ENCODE assay signal across 25 cellular contexts in the genomic region with DNA sequence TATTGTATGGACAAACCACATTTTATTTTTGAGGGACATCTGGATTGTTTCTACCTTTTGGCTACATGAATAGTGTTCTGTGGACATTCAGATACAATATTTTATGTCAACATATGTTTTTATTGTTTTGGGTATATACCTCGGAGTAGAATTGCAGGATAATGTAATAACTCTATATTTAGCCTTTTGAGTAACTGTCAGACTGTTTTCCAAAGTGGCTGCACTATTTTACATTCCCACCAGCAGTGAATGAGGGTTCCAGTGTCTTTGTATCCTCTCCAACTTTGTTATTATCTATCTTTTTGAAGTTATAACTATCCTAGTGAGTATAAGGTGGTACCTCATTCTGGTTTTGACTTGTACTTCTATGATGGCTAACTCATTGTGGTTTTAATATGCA. TPM values are rescaled to one million over a fixed set of nuclear protein-coding genes. Genes with fewer than 3 reads are reported as not detected.
A peak's percentile ranks its signal among the peaks of the same experiment; 100 is the strongest.
DNase-seq lines count a peak whose midpoint lies in the region; ATAC-seq, FAIRE-seq and TF ChIP-seq lines count a peak whose summit lies in the region.
"Had no signal": no experiment of that assay in that cellular context is flagged by ENCODE, and none has a peak within 500 bp of the region (broad histone marks: within the 10 kb centered on the region; RNA-seq: fewer than 3 reads in every experiment).

No MANE protein-coding gene starts in this region.

- H3K4me3 Mint-ChIP-seq in astrocyte (ENCODE audit: unreplicated experiment) = no peak overlapping the region
- no peak overlapping the region for H3K4me3 Mint-ChIP-seq in type B pancreatic cell
- no peak overlapping the region for H3K4me3 Mint-ChIP-seq in T-helper 17 cell
- H3K4me3 Mint-ChIP-seq: B cell; CD4-positive, CD25-positive, alpha-beta regulatory T cell; CD8-positive, alpha-beta T cell had no signal

- H3K4me3 ChIP-seq in right atrium auricular region (no peak overlapping the region), astrocyte (ENCODE audit: insufficient read depth, low read depth, low read length) (no peak overlapping the region), gastrocnemius medialis (no peak overlapping the region), testis (no peak overlapping the region)
- H3K4me3 ChIP-seq: BLaER1, GM23248 had no signal

- FAIRE-seq in astrocyte (lab: Jason Lieb, UNC) = peak; percentile 55
- FAIRE-seq: A204.1, G401.6, GM12892, GM19239, H1 had no signal

- H3K9me3 Mint-ChIP-seq in astrocyte (ENCODE audit: unreplicated experiment) (no peaks in the 10 kb centered on the region), type B pancreatic cell (no peaks in the 10 kb centered on the region)
- H3K9me3 Mint-ChIP-seq: CD4-positive, CD25-positive, alpha-beta regulatory T cell; CD8-positive, alpha-beta T cell had no signal

- no peaks in the 10 kb centered on the region for H3K9me3 ChIP-seq in right atrium auricular region
- H3K9me3 ChIP-seq in astrocyte (ENCODE audit: insufficient read depth, low read depth, low read length) = no peaks in the 10 kb centered on the region
- no peaks in the 10 kb centered on the region for H3K9me3 ChIP-seq in gastrocnemius medialis
- no peaks in the 10 kb centered on the region for H3K9me3 ChIP-seq in T-helper 17 cell (ENCODE audit: control insufficient read depth, low read length, poor library complexity, severe bottlenecking)
- H3K9me3 ChIP-seq in testis = no peaks in the 10 kb centered on the region
- H3K9me3 ChIP-seq: Caco-2 had no signal

- H3K9ac ChIP-seq in astrocyte (ENCODE audit: low read length) = no peak overlapping the region
- H3K9ac ChIP-seq: BLaER1, GM23248 had no signal

- H2AFZ ChIP-seq in astrocyte (ENCODE audit: low read depth, low read length) = no peak overlapping the region
- H2AFZ ChIP-seq: GM23248 had no signal

- H3K36me3 Mint-ChIP-seq in astrocyte (ENCODE audit: low read depth, unreplicated experiment) (peaks cover 2% of the 10 kb centered on the region), type B pancreatic cell (peaks cover 9% of the 10 kb centered on the region), T-helper 17 cell (ENCODE audit: low read depth) (no peaks in the 10 kb centered on the region)

- no peaks in the 10 kb centered on the region for H3K27me3 ChIP-seq in right atrium auricular region
- no peaks in the 10 kb centered on the region for H3K27me3 ChIP-seq in astrocyte (ENCODE audit: insufficient read depth, low read length)
- H3K27me3 ChIP-seq in gastrocnemius medialis = no peaks in the 10 kb centered on the region
- H3K27me3 ChIP-seq in testis = no peaks in the 10 kb centered on the region
- H3K27me3 ChIP-seq: BLaER1 had no signal

- peaks cover 79% of the 10 kb centered on the region for H4K20me1 ChIP-seq in astrocyte (ENCODE audit: insufficient read depth, low read length)

- intact Hi-C loops in Right ventricle myocardium superior (cut with DNase I) (no loop called here), gastrocnemius medialis (cut with DNase I; ENCODE audit: low total_unique reads) (no loop called here), testis (cut with DNase I; ENCODE audit: low total_unique reads) (no loop called here)

- H3K27me3 Mint-ChIP-seq in astrocyte (ENCODE audit: low read depth, unreplicated experiment) = no peaks in the 10 kb centered on the region
- no peaks in the 10 kb centered on the region for H3K27me3 Mint-ChIP-seq in type B pancreatic cell
- no peaks in the 10 kb centered on the region for H3K27me3 Mint-ChIP-seq in T-helper 17 cell
- H3K27me3 Mint-ChIP-seq: B cell; CD4-positive, CD25-positive, alpha-beta regulatory T cell had no signal

- no peak overlapping the region for H3K4me2 ChIP-seq in astrocyte (ENCODE audit: low read length)
- H3K4me2 ChIP-seq: BLaER1 had no signal

- H3K36me3 ChIP-seq in right atrium auricular region = no peaks in the 10 kb centered on the region
- no peaks in the 10 kb centered on the region for H3K36me3 ChIP-seq in astrocyte (ENCODE audit: insufficient read depth, low read length)
- H3K36me3 ChIP-seq in gastrocnemius medialis = no peaks in the 10 kb centered on the region
- H3K36me3 ChIP-seq in testis (ENCODE audit: low read depth, missing control alignments) = no peaks in the 10 kb centered on the region
- H3K36me3 ChIP-seq: BLaER1 had no signal

- DNase-seq in Right ventricle myocardium superior (no peak), right atrium auricular region (ENCODE audit: low spot score) (no peak), astrocyte (ENCODE audit: low read depth) (no peak), myocyte (ENCODE audit: low read depth) (peak; percentile 17), gastrocnemius medialis (no peak), type B pancreatic cell (ENCODE audit: extremely low spot score, unreplicated experiment) (no peak), T-helper 17 cell (no peak), testis (no peak)
- DNase-seq: Caco-2; CD4-positive, CD25-positive, alpha-beta regulatory T cell; CD8-positive, alpha-beta T cell; DMS153; DND-41; GM23248; H7; HCEC 1CT had no signal

- peaks cover 96% of the 10 kb centered on the region for H3K79me2 ChIP-seq in astrocyte (ENCODE audit: insufficient read depth, low read length)

- H3K4me1 ChIP-seq in right atrium auricular region (peaks cover 0 to 41% of the 10 kb centered on the region in 2 donors), astrocyte (ENCODE audit: insufficient read depth, low read length) (no peaks in the 10 kb centered on the region), gastrocnemius medialis (peaks cover 45 to 54% of the 10 kb centered on the region in 2 donors), testis (no peaks in the 10 kb centered on the region)
- H3K4me1 ChIP-seq: BLaER1 had no signal

- H3K4me1 Mint-ChIP-seq in astrocyte (ENCODE audit: low read depth, unreplicated experiment) (no peaks in the 10 kb centered on the region), type B pancreatic cell (ENCODE audit: unreplicated experiment) (peaks cover 12% of the 10 kb centered on the region), T-helper 17 cell (peaks cover 24% of the 10 kb centered on the region)

- TF ChIP-seq CTCF in right atrium auricular region (IDR thresholded peaks at IDR 0.05) (no peak), astrocyte (IDR thresholded peaks at IDR 0.05; ENCODE audit: insufficient read depth, low read depth, low read length) (no peak), gastrocnemius medialis (IDR thresholded peaks at IDR 0.05 in 4 of 5, conservative IDR thresholded peaks at IDR 0.05 in 1 of 5) (no peak), type B pancreatic cell (conservative IDR thresholded peaks at IDR 0.05) (no peak), testis (IDR thresholded peaks at IDR 0.05) (no peak)

- H3K27ac Mint-ChIP-seq in astrocyte (ENCODE audit: unreplicated experiment) (no peak overlapping the region), type B pancreatic cell (no peak overlapping the region), T-helper 17 cell (no peak overlapping the region)
- H3K27ac Mint-ChIP-seq: B cell; CD4-positive, CD25-positive, alpha-beta regulatory T cell; CD8-positive, alpha-beta T cell had no signal

- no peak for TF ChIP-seq POLR2A in gastrocnemius medialis (IDR thresholded peaks at IDR 0.05)
- no peak for TF ChIP-seq POLR2A in testis (IDR thresholded peaks at IDR 0.05)

- in situ Hi-C loops in gastrocnemius medialis (cut with MboI; ENCODE audit: low sequenced_read_pairs in 4 of 4) = no loop called here

- 81 to 95% methylated on average over 1 of the region's 1 CpG for WGBS in testis, 2 donors

- peak overlapping the region in 1 of 2 donors; percentile 12 for H3K27ac ChIP-seq in right atrium auricular region
- H3K27ac ChIP-seq in astrocyte (ENCODE audit: low read depth, low read length) = no peak overlapping the region
- H3K27ac ChIP-seq in gastrocnemius medialis = peak overlapping the region; percentile 57 to 70 (median 70)
- H3K27ac ChIP-seq in testis = no peak overlapping the region
- H3K27ac ChIP-seq: 22Rv1, BLaER1, C4-2B, GM23248 had no signal

- peak; percentile 22 for ATAC-seq in Right ventricle myocardium superior (ENCODE audit: poor library complexity)
- peak; percentile 85 to 87 for ATAC-seq in gastrocnemius medialis
- ATAC-seq in T-helper 17 cell = no peak
- ATAC-seq: CD8-positive, alpha-beta T cell had no signal

RNA-seq across cellular contexts. Expression of gene NDUFS4, which starts 11.0 kb away (rescaled TPM):
- total RNA-seq in Right ventricle myocardium superior (218 TPM), right atrium auricular region (100 to 1,000 TPM; 122 to 127 TPM), astrocyte (82.2 and 92.4 TPM in 2 replicates), myocyte (103 and 104 TPM in 2 replicates), gastrocnemius medialis (100 to 1,000 TPM; 116 to 170 (median 145) TPM), type B pancreatic cell (ENCODE audit: low replicate concordance) (70.2 and 73.4 TPM in 2 replicates), T-helper 17 cell (10 to 100 TPM; 23.3 to 24.4 TPM), testis (10 to 100 TPM; 63.9 to 78.9 TPM)
- 86.0 TPM for polyA plus RNA-seq in myocyte (2012)
- 98.9 TPM for polyA plus RNA-seq in testis (ENCODE audit: insufficient read depth, low read depth, low replicate concordance)

Comparison
In these comparisons a context has a peak if more than half of its experiments do, and no peak if none do; other contexts are left out.
1. H3K27ac ChIP-seq: peak in gastrocnemius medialis (4 of 4); none in astrocyte (single experiment) and testis (0 of 2).